In the genomic region with DNA sequence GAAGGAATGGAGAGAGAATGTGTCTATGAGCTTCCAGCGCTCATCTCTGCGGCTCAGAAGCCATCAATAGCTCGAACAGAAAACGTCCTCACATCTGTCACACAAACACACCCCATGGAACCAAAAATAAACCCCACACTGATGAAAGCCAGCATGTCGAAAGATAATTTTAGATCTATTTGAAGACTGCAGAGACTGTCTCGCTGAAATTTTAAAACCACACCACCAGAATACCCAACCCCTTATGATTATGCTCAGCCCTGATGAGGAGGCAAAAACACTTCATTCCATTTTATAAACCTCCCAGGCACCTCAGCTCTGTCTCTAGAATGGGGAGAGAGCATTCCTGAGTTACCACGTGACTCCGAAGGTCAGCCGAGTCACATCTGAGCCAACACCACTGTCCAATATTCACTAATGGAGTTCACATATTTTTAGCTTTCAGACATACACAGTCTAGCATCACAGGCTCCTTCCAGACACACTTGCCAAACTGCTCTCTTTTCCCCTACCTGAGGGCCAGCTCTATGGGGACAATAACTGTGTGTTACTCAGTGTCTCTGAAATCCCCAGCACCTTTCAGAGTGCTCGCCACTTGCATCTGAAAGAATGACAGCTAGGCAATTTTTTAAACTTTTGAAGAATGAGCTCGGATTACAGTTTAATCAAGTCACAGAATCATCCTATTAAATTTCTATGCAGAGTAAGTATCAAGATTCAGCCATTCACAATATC, we compare ENCODE assay signal across 8 cellular contexts.
DNase-seq lines count a peak whose midpoint lies in the region; ATAC-seq, FAIRE-seq and TF ChIP-seq lines count a peak whose summit lies in the region.

No MANE protein-coding gene starts in this region.

- peak overlapping the region; percentile 99 for H3K27ac Mint-ChIP-seq in activated CD4-positive, alpha-beta T cell treated with anti-CD3 and anti-CD28 coated beads for 36 hours
- peak overlapping the region; percentile 92 for H3K27ac Mint-ChIP-seq in astrocyte (ENCODE audit: unreplicated experiment)

- H3K27me3 Mint-ChIP-seq in activated CD4-positive, alpha-beta T cell treated with anti-CD3 and anti-CD28 coated beads for 36 hours = no peaks in the 10 kb centered on the region
- H3K27me3 Mint-ChIP-seq in astrocyte (ENCODE audit: low read depth, unreplicated experiment) = no peaks in the 10 kb centered on the region

- ATAC-seq in activated CD4-positive, alpha-beta T cell treated with anti-CD3 and anti-CD28 coated beads for 36 hours = peak; percentile 33
- peak; percentile 64 to 67 for ATAC-seq in lower lobe of right lung

- H3K4me1 ChIP-seq in astrocyte (ENCODE audit: insufficient read depth, low read length) = peaks cover 17% of the 10 kb centered on the region
- peaks cover 54% of the 10 kb centered on the region for H3K4me1 ChIP-seq in lower lobe of right lung
- peaks cover 36 to 60% of the 10 kb centered on the region in 2 donors for H3K4me1 ChIP-seq in thyroid gland

- POLR2A ChIA-PET in activated CD4-positive, alpha-beta T cell treated with anti-CD3 and anti-CD28 coated beads for 36 hours (lab: Charles Lee) = interaction anchor here (0.6 to 1.9 kb wide), 6 partner anchors 12 to 102 kb away, joined by 3 to 12 read pairs (median 4); partner anchors contain the start of gene SERINC5

- no peak for DNase-seq in activated CD4-positive, alpha-beta T cell treated with anti-CD3 and anti-CD28 coated beads for 36 hours
- no peak for DNase-seq in activated CD4-positive, alpha-beta T cell treated with anti-CD3 and anti-CD28 coated beads for 4 hours
- peak; percentile 68 for DNase-seq in astrocyte (ENCODE audit: low read depth)
- DNase-seq in lower lobe of right lung = no peak
- no peak for DNase-seq in thyroid gland
- DNase-seq in NCI-H524 treated with DMSO at 0.1 percent for 48 hours (lab: John Stamatoyannopoulos, UW) = no peak
- DNase-seq in cerebellar nuclear complex (lab: John Stamatoyannopoulos, UW) = no peak
- no peak for DNase-seq in NCI-H1105 (lab: John Stamatoyannopoulos, UW)

- peak overlapping the region; percentile 68 for H3K4me2 ChIP-seq in astrocyte (ENCODE audit: low read length)

- peaks cover 18% of the 10 kb centered on the region for H4K20me1 ChIP-seq in astrocyte (ENCODE audit: insufficient read depth, low read length)

- H3K36me3 Mint-ChIP-seq in activated CD4-positive, alpha-beta T cell treated with anti-CD3 and anti-CD28 coated beads for 36 hours (ENCODE audit: low read depth) = peaks cover 21% of the 10 kb centered on the region
- peaks cover 2% of the 10 kb centered on the region for H3K36me3 Mint-ChIP-seq in astrocyte (ENCODE audit: low read depth, unreplicated experiment)

- H3K9me3 ChIP-seq in astrocyte (ENCODE audit: insufficient read depth, low read depth, low read length) = no peaks in the 10 kb centered on the region
- no peaks in the 10 kb centered on the region for H3K9me3 ChIP-seq in lower lobe of right lung
- no peaks in the 10 kb centered on the region for H3K9me3 ChIP-seq in thyroid gland

- no peak overlapping the region for H2AFZ ChIP-seq in astrocyte (ENCODE audit: low read depth, low read length)

- H3K27ac ChIP-seq in astrocyte (ENCODE audit: low read depth, low read length) (no peak overlapping the region), lower lobe of right lung (peak overlapping the region; percentile 48), thyroid gland (peak overlapping the region; percentile 86 to 98 (median 98))

- FAIRE-seq in astrocyte (lab: Jason Lieb, UNC) = no peak

- no peak for TF ChIP-seq POLR2A in thyroid gland (IDR thresholded peaks at IDR 0.05)

- H3K36me3 ChIP-seq in astrocyte (ENCODE audit: insufficient read depth, low read length) = no peaks in the 10 kb centered on the region
- peaks cover 5% of the 10 kb centered on the region for H3K36me3 ChIP-seq in lower lobe of right lung
- H3K36me3 ChIP-seq in thyroid gland = no peaks in the 10 kb centered on the region

- H3K4me3 Mint-ChIP-seq in activated CD4-positive, alpha-beta T cell treated with anti-CD3 and anti-CD28 coated beads for 36 hours = peak overlapping the region; percentile 47
- peak overlapping the region; percentile 62 for H3K4me3 Mint-ChIP-seq in astrocyte (ENCODE audit: unreplicated experiment)

- no peaks in the 10 kb centered on the region for H3K9me3 Mint-ChIP-seq in activated CD4-positive, alpha-beta T cell treated with anti-CD3 and anti-CD28 coated beads for 36 hours (ENCODE audit: low read depth)
- no peaks in the 10 kb centered on the region for H3K9me3 Mint-ChIP-seq in astrocyte (ENCODE audit: unreplicated experiment)

- peaks cover 56% of the 10 kb centered on the region for H3K79me2 ChIP-seq in astrocyte (ENCODE audit: insufficient read depth, low read length)

- intact Hi-C loops in activated CD4-positive, alpha-beta T cell treated with anti-CD3 and anti-CD28 coated beads for 36 hours (cut with DNase I, micrococcal nuclease) = loop anchor here (2.0 to 5.0 kb wide), 3 partner anchors 38 to 60 kb away; no protein-coding TSS in a partner anchor
- intact Hi-C loops in lower lobe of right lung (cut with DNase I) (no loop called here), thyroid gland (cut with DNase I) (no loop called here)

- TF ChIP-seq CTCF in astrocyte (IDR thresholded peaks at IDR 0.05; ENCODE audit: insufficient read depth, low read depth, low read length) = no peak
- no peak for TF ChIP-seq CTCF in lower lobe of right lung (IDR thresholded peaks at IDR 0.05)
- no peak for TF ChIP-seq CTCF in thyroid gland (IDR thresholded peaks at IDR 0.05)

- no peak overlapping the region for H3K9ac ChIP-seq in astrocyte (ENCODE audit: low read length)

- H3K27me3 ChIP-seq in astrocyte (ENCODE audit: insufficient read depth, low read length) (no peaks in the 10 kb centered on the region), lower lobe of right lung (ENCODE audit: low read depth) (no peaks in the 10 kb centered on the region), thyroid gland (no peaks in the 10 kb centered on the region)

- H3K4me1 Mint-ChIP-seq in activated CD4-positive, alpha-beta T cell treated with anti-CD3 and anti-CD28 coated beads for 36 hours = peaks cover 79% of the 10 kb centered on the region
- peaks cover 54% of the 10 kb centered on the region for H3K4me1 Mint-ChIP-seq in astrocyte (ENCODE audit: low read depth, unreplicated experiment)

- 63 to 70% methylated on average over 11 of the region's 11 CpGs for WGBS in thyroid gland, 2 donors

- CTCF ChIA-PET in activated CD4-positive, alpha-beta T cell treated with anti-CD3 and anti-CD28 coated beads for 36 hours (lab: Charles Lee) = interaction anchor here (0.6 to 4.0 kb wide), 12 partner anchors 9 to 1820 kb away, joined by 3 to 38 read pairs (median 4); no protein-coding TSS in a partner anchor

- H3K4me3 ChIP-seq in astrocyte (ENCODE audit: insufficient read depth, low read depth, low read length) (no peak overlapping the region), lower lobe of right lung (no peak overlapping the region), thyroid gland (replicated peaks in 1 of 3) (no peak overlapping the region)

Comparison
In these comparisons a context has a peak if more than half of its experiments do, and no peak if none do; other contexts are left out.
1. intact Hi-C loops: an anchor here in activated CD4-positive, alpha-beta T cell treated with anti-CD3 and anti-CD28 coated beads for 36 hours (2.0 to 5.0 kb wide); none called in lower lobe of right lung and thyroid gland.